Comparison of ENCODE assay signal across 8 cellular contexts in the genomic region with DNA sequence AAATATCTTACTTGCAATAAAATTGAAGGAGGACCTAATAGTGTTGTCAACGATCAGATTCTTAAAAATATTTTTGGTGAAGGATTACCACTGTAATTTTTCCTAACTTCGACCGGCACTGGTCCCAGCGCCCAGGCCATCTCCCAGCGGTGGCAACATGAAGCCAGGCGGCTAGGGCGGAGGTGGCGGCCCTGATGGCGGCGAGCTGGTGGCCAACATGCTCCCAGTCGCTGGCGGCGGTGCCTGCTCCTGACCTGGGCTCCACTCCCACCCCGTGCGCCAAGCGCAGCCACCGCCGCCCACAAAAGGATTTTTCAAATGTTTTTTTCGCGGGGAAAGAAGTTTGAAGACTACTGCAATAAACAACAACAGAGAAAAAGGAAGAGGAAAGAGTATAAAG.
"Had no signal": no experiment of that assay in that cellular context is flagged by ENCODE, and none has a peak within 500 bp of the region (broad histone marks: within the 10 kb centered on the region; RNA-seq: fewer than 3 reads in every experiment).

No MANE protein-coding gene starts in this region.

- H3K4me1 ChIP-seq: HAP-1 had no signal

- H3K4me1 Mint-ChIP-seq: H9 had no signal

- H3K36me3 ChIP-seq: HAP-1 had no signal

- H3K4me3 Mint-ChIP-seq: H9, HFFc6 had no signal

- H3K27ac ChIP-seq: GM23248 had no signal

- H3K27ac Mint-ChIP-seq: H9, HFFc6 had no signal

- H3K4me3 ChIP-seq: GM23248, HAP-1 had no signal

- ATAC-seq: HCT116 had no signal

- DNase-seq: GM23248, GOT3, H7, H9, HCEC 1CT, HFFc6 had no signal

- H2AFZ ChIP-seq: GM23248 had no signal
